Comparison of ENCODE assay signal across 9 cellular contexts in genomic region chr2:150485114-150485870, GRCh38. TPM values are rescaled to one million over a fixed set of nuclear protein-coding genes. Genes with fewer than 3 reads are reported as not detected.
DNase-seq lines count a peak whose midpoint lies in the region; ATAC-seq and TF ChIP-seq lines count a peak whose summit lies in the region.
"Had no signal": no experiment of that assay in that cellular context is flagged by ENCODE, and none has a peak within 500 bp of the region (broad histone marks: within the 10 kb centered on the region; RNA-seq: fewer than 3 reads in every experiment).

No MANE protein-coding gene starts in this region.

- no peaks in the 10 kb centered on the region for H3K9me2 ChIP-seq in SK-N-SH

- H3F3A ChIP-seq in SK-N-SH (replicated peaks; ENCODE audit: insufficient read depth), result peaks cover 12% of the 10 kb centered on the region

- ATAC-seq in GM18511 (IDR thresholded peaks at IDR 0.05; ENCODE audit: unreplicated experiment) (peak; percentile 51), gastroesophageal sphincter (peak; percentile 51), HG03378 (IDR thresholded peaks at IDR 0.05; ENCODE audit: unreplicated experiment) (no peak), HG03045 (IDR thresholded peaks at IDR 0.05; ENCODE audit: unreplicated experiment) (no peak)

- H3K9ac ChIP-seq in KMS-11 (peak overlapping the region; percentile 77), SK-N-SH (peak overlapping the region; percentile 99)

- WGBS in SK-N-SH (ENCODE audit: low lambda C conversion rate), result 1% methylated on average over 27 of the region's 43 CpGs
- 0% methylated on average over 2 to 12 of the region's 43 CpGs for WGBS in gastroesophageal sphincter (ENCODE audit: low coverage in 1 of 2), 2 donors

- H3K4me1 ChIP-seq in KMS-11 (ENCODE audit: low read depth, poor library complexity, severe bottlenecking), result peaks cover 24% of the 10 kb centered on the region
- peaks cover 24 to 28% of the 10 kb centered on the region in 2 experiments; a peak in 3 of 4 replicates for H3K4me1 ChIP-seq in SK-N-SH (ENCODE audit: control insufficient read depth in 1 of 2, insufficient read depth in 2 of 2, low read depth in 1 of 2, low read length in 1 of 2)
- H3K4me1 ChIP-seq in gastroesophageal sphincter, result peaks cover 22 to 47% (median 24%) of the 10 kb centered on the region in 3 donors
- H3K4me1 ChIP-seq in neuron (ENCODE audit: insufficient read depth, low read length), result peaks cover 33% of the 10 kb centered on the region

- H3K27ac ChIP-seq in KMS-11, result peak overlapping the region; percentile 61; the same call in 1 of the 2 replicates
- H3K27ac ChIP-seq in SK-N-SH (ENCODE audit: low read depth in 2 of 2, low read length in 1 of 2), result peak overlapping the region; percentile 90 to 92
- peak overlapping the region; percentile 86 to 98 (median 96) for H3K27ac ChIP-seq in gastroesophageal sphincter

- CTCF ChIA-PET in SK-N-SH (lab: Yijun Ruan, JAX), result interaction anchor here (0.7 to 2.1 kb wide), 11 partner anchors 9 to 889 kb away, joined by 3 to 16 read pairs (median 5); no protein-coding TSS in a partner anchor

- POLR2A ChIA-PET in SK-N-SH (lab: Yijun Ruan, JAX), result interaction anchor here (0.8 to 1.4 kb wide), 3 partner anchors 9 to 898 kb away, joined by 3 to 4 read pairs (median 3); partner anchors contain the start of gene MMADHC

- peak; percentile 30; the same call in 1 of the 2 replicates for TF ChIP-seq RAD21 in SK-N-SH (IDR thresholded peaks at IDR 0.05; ENCODE audit: low read length)

- no peak for TF ChIP-seq CTCF in KMS-11 (conservative IDR thresholded peaks at IDR 0.05; ENCODE audit: low read depth, low read length)
- TF ChIP-seq CTCF in SK-N-SH (IDR thresholded peaks at IDR 0.05), result peak; percentile 41; the same call in 1 of the 2 replicates
- peak in 2 of 4 experiments; percentile 36 to 43 for TF ChIP-seq CTCF in gastroesophageal sphincter (IDR thresholded peaks at IDR 0.05)

- H3K36me3 ChIP-seq in KMS-11 (ENCODE audit: insufficient read depth) (no peaks in the 10 kb centered on the region), SK-N-SH (replicated peaks in 1 of 2; ENCODE audit: control insufficient read depth in 1 of 2, insufficient read depth in 2 of 2, low read length in 1 of 2) (peaks cover 36% of the 10 kb centered on the region in 2 experiments), gastroesophageal sphincter (no peaks in the 10 kb centered on the region), neuron (ENCODE audit: insufficient read depth, low read length) (peaks cover 28% of the 10 kb centered on the region)

- H3K4me3 ChIP-seq in KMS-11 (IDR thresholded peaks at IDR 0.05; ENCODE audit: insufficient read depth, low read depth, low read length) (no peak overlapping the region), SK-N-SH (ENCODE audit: low read depth in 2 of 2, low read length in 1 of 2) (peak overlapping the region; percentile 90 to 98), gastroesophageal sphincter (peak overlapping the region; percentile 84 to 98), neuron (ENCODE audit: low read length) (peak overlapping the region; percentile 96)

- H3K4me2 ChIP-seq in KMS-11, result peak overlapping the region; percentile 55
- peak overlapping the region; percentile 95 for H3K4me2 ChIP-seq in SK-N-SH

- H3K27me3 ChIP-seq in KMS-11 (ENCODE audit: insufficient read depth, low read depth) (no peaks in the 10 kb centered on the region), SK-N-SH (ENCODE audit: insufficient read depth) (no peaks in the 10 kb centered on the region), gastroesophageal sphincter (no peaks in the 10 kb centered on the region), neuron (ENCODE audit: insufficient read depth, low read length) (no peaks in the 10 kb centered on the region)

- H3K9me3 ChIP-seq in SK-N-SH (no peaks in the 10 kb centered on the region), gastroesophageal sphincter (no peaks in the 10 kb centered on the region), neuron (ENCODE audit: low read length) (no peaks in the 10 kb centered on the region)

- DNase-seq in SK-N-SH (peak; percentile 64), cerebellar nuclear complex (lab: John Stamatoyannopoulos, UW) (no peak)
- DNase-seq: activated T-cell treated with anti-CD3 and anti-CD28 coated beads, Interleukin-2, amount 50 U/mL, for 4 hours had no signal

- TF ChIP-seq EP300 in SK-N-SH (IDR thresholded peaks at IDR 0.05; ENCODE audit: borderline replicate concordance in 1 of 2, low read depth in 1 of 2, low read length in 1 of 2) (no peak), gastroesophageal sphincter (IDR thresholded peaks at IDR 0.05) (no peak)

- H2AFZ ChIP-seq in KMS-11 (ENCODE audit: low read depth) (peak overlapping the region; percentile 86), SK-N-SH (ENCODE audit: low read depth) (no peak overlapping the region), neuron (ENCODE audit: low read depth, low read length) (no peak overlapping the region)

- peaks cover 16% of the 10 kb centered on the region; the same call in 1 of the 2 replicates for H3K79me2 ChIP-seq in KMS-11 (ENCODE audit: insufficient read depth, low read depth)
- H3K79me2 ChIP-seq in SK-N-SH (ENCODE audit: insufficient read depth), result peaks cover 72% of the 10 kb centered on the region

- no peaks in the 10 kb centered on the region for H4K20me1 ChIP-seq in KMS-11 (ENCODE audit: insufficient read depth)
- H4K20me1 ChIP-seq in SK-N-SH (ENCODE audit: insufficient read depth), result peaks cover 59% of the 10 kb centered on the region

- peak; percentile 14 to 59 for TF ChIP-seq POLR2A in gastroesophageal sphincter (IDR thresholded peaks at IDR 0.05)

TF ChIP-seq in SK-N-SH, 30 proteins besides CTCF, POLR2A, EP300 and RAD21:
- TF ChIP-seq SIN3A (IDR thresholded peaks at IDR 0.05; ENCODE audit: borderline replicate concordance, low read depth, low read length), result 0 out of 2 replicates have a peak, but pooled peaks have one; percentile 31
- TF ChIP-seq GABPA (IDR thresholded peaks at IDR 0.05; ENCODE audit: low read depth), result no peak
- TF ChIP-seq MAX (IDR thresholded peaks at IDR 0.05; ENCODE audit: low read depth), result peak; percentile 31; the same call in 1 of the 2 replicates
- TF ChIP-seq FOSL2 (IDR thresholded peaks at IDR 0.05; ENCODE audit: borderline replicate concordance, low read depth), result no peak
- TF ChIP-seq FOXM1 (IDR thresholded peaks at IDR 0.05; ENCODE audit: low read depth), result no peak
- TF ChIP-seq, protein P1, sequence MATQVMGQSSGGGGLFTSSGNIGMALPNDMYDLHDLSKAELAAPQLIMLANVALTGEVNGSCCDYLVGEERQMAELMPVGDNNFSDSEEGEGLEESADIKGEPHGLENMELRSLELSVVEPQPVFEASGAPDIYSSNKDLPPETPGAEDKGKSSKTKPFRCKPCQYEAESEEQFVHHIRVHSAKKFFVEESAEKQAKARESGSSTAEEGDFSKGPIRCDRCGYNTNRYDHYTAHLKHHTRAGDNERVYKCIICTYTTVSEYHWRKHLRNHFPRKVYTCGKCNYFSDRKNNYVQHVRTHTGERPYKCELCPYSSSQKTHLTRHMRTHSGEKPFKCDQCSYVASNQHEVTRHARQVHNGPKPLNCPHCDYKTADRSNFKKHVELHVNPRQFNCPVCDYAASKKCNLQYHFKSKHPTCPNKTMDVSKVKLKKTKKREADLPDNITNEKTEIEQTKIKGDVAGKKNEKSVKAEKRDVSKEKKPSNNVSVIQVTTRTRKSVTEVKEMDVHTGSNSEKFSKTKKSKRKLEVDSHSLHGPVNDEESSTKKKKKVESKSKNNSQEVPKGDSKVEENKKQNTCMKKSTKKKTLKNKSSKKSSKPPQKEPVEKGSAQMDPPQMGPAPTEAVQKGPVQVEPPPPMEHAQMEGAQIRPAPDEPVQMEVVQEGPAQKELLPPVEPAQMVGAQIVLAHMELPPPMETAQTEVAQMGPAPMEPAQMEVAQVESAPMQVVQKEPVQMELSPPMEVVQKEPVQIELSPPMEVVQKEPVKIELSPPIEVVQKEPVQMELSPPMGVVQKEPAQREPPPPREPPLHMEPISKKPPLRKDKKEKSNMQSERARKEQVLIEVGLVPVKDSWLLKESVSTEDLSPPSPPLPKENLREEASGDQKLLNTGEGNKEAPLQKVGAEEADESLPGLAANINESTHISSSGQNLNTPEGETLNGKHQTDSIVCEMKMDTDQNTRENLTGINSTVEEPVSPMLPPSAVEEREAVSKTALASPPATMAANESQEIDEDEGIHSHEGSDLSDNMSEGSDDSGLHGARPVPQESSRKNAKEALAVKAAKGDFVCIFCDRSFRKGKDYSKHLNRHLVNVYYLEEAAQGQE (IDR thresholded peaks at IDR 0.05; ENCODE audit: low read depth, low read length), result no peak
- TF ChIP-seq MXI1 (IDR thresholded peaks at IDR 0.05; ENCODE audit: low read depth, low read length), result peak; percentile 48
- TF ChIP-seq ELF1 (IDR thresholded peaks at IDR 0.05), result no peak
- no peak for TF ChIP-seq EZH2phosphoT487 (IDR thresholded peaks at IDR 0.05; ENCODE audit: borderline replicate concordance, low read depth)
- TF ChIP-seq NFIC (IDR thresholded peaks at IDR 0.05; ENCODE audit: borderline replicate concordance), result peak; percentile 26; the same call in 1 of the 2 replicates
- peak; percentile 35; the same call in 1 of the 2 replicates for TF ChIP-seq TAF1 (IDR thresholded peaks at IDR 0.05; ENCODE audit: borderline replicate concordance, low read depth, low read length)
- no peak for TF ChIP-seq RFX5 (IDR thresholded peaks at IDR 0.05; ENCODE audit: low read length)
- TF ChIP-seq TCF12 (IDR thresholded peaks at IDR 0.05), result no peak
- TF ChIP-seq, protein P2, sequence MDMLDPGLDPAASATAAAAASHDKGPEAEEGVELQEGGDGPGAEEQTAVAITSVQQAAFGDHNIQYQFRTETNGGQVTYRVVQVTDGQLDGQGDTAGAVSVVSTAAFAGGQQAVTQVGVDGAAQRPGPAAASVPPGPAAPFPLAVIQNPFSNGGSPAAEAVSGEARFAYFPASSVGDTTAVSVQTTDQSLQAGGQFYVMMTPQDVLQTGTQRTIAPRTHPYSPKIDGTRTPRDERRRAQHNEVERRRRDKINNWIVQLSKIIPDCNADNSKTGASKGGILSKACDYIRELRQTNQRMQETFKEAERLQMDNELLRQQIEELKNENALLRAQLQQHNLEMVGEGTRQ (IDR thresholded peaks at IDR 0.05; ENCODE audit: borderline replicate concordance, low read depth, low read length), result no peak
- no peak for TF ChIP-seq FOXJ3 (CRISPR knock-in tag; IDR thresholded peaks at IDR 0.05)
- TF ChIP-seq NRF1 (IDR thresholded peaks at IDR 0.05; ENCODE audit: low read depth, low read length), result no peak

RNA-seq across cellular contexts. Expression of gene RND3, which starts 2.2 kb away (rescaled TPM):
- polyA plus RNA-seq in SK-N-SH (2012; rRNA removed), result 49.7 and 56.7 TPM in 2 replicates
- 39.1 and 50.9 TPM in 2 replicates for polyA plus RNA-seq in SK-N-SH (2012; cell fraction: cytosol; rRNA removed)
- polyA plus RNA-seq in SK-N-SH (2012; cell fraction: nucleus; rRNA removed), result 55.8 and 82.5 TPM in 2 replicates
- 100 to 1,000 TPM in 2 of 4 donors, 10 to 100 TPM in 2; 31.0 to 154 (median 81.0) TPM for total RNA-seq in gastroesophageal sphincter

Comparison
In these comparisons a context has a peak if more than half of its experiments do, and no peak if none do; other contexts are left out.
1. ATAC-seq: peak in GM18511 (single experiment) and gastroesophageal sphincter (single experiment); none in HG03378 (single experiment) and HG03045 (single experiment).
2. Peak in every context shown above with its lines, with median percentiles within 50 percentile points of each other: H3K27ac ChIP-seq.